1 cellular context compared by ENCODE assay signal in the genomic region with DNA sequence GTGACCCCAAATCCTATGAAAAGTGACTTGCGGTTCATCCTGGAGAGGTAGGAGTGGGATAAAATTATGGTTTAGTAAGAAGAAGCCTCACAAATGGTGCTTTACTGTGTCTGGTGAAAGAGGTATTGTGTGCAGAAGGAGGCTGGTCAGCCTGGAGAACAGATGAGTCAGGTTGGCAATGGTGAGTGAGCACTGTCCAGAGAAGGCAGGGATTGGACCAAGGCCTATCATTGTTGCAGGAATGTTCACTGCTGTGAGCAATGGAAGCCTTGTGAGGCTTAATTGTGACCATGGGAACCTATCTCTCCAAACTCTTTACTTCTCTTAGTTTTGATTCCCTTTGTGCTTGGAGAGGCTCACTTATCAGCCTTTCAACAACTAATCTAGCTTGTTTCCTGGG.
TF ChIP-seq lines count a peak whose summit lies in the region.

No MANE protein-coding gene starts in this region.

TF ChIP-seq in SK-N-SH, 30 proteins besides CTCF, POLR2A, EP300 and RAD21 (continued from another document):
- no peak for TF ChIP-seq RFX5 (IDR thresholded peaks at IDR 0.05; ENCODE audit: low read length)
- TF ChIP-seq MEF2A (IDR thresholded peaks at IDR 0.05; ENCODE audit: borderline replicate concordance, low read depth), result no peak
- TF ChIP-seq TAF1 (IDR thresholded peaks at IDR 0.05; ENCODE audit: borderline replicate concordance, low read depth, low read length), result no peak
- no peak for TF ChIP-seq SMC3 (IDR thresholded peaks at IDR 0.05; ENCODE audit: low read depth, low read length)
- TF ChIP-seq YY1 (IDR thresholded peaks at IDR 0.05; ENCODE audit: low read depth), result no peak
- no peak for TF ChIP-seq ELF1 (IDR thresholded peaks at IDR 0.05)
- no peak for TF ChIP-seq FOSL2 (IDR thresholded peaks at IDR 0.05; ENCODE audit: borderline replicate concordance, low read depth)
- TF ChIP-seq POLR2AphosphoS5 (IDR thresholded peaks at IDR 0.05; ENCODE audit: low read depth, low read length), result no peak
- no peak for TF ChIP-seq TEAD4 (IDR thresholded peaks at IDR 0.05; ENCODE audit: borderline replicate concordance, insufficient read depth)
- no peak for TF ChIP-seq RXRA (IDR thresholded peaks at IDR 0.05; ENCODE audit: borderline replicate concordance, low read depth)
- TF ChIP-seq MXI1 (IDR thresholded peaks at IDR 0.05; ENCODE audit: low read depth, low read length), result no peak
- TF ChIP-seq GATA2 (CRISPR knock-in tag; IDR thresholded peaks at IDR 0.05), result no peak
- TF ChIP-seq, protein P1, sequence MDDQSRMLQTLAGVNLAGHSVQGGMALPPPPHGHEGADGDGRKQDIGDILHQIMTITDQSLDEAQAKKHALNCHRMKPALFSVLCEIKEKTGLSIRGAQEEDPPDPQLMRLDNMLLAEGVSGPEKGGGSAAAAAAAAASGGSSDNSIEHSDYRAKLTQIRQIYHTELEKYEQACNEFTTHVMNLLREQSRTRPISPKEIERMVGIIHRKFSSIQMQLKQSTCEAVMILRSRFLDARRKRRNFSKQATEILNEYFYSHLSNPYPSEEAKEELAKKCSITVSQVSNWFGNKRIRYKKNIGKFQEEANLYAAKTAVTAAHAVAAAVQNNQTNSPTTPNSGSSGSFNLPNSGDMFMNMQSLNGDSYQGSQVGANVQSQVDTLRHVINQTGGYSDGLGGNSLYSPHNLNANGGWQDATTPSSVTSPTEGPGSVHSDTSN (IDR thresholded peaks at IDR 0.05), result no peak
- no peak for TF ChIP-seq NRF1 (IDR thresholded peaks at IDR 0.05; ENCODE audit: low read depth, low read length)
